In genomic region chr19:36106441-36106840, GRCh38 we compare ENCODE assay signal across 17 cellular contexts. TPM values are rescaled to one million over a fixed set of nuclear protein-coding genes. Genes with fewer than 3 reads are reported as not detected.
DNase-seq lines count a peak whose midpoint lies in the region; ATAC-seq and TF ChIP-seq lines count a peak whose summit lies in the region.
"Had no signal": no experiment of that assay in that cellular context is flagged by ENCODE, and none has a peak within 500 bp of the region (broad histone marks: within the 10 kb centered on the region; RNA-seq: fewer than 3 reads in every experiment).

No MANE protein-coding gene starts in this region.

- intact Hi-C loops in Right ventricle myocardium inferior (cut with DNase I) = no loop called here
- intact Hi-C loops in activated T-helper 1 cell treated with anti-CD3 and anti-CD28 coated beads, Interleukin-12 subunit alpha, Interleukin-12 subunit beta, Interleukin-2, Interleukin-4 antibody, amounts not matched to agents 30 ng/mL and 10 ng/mL and 1 ng/mL, durations not matched to agents 14 hours and 24 hours and 36 hours (cut with micrococcal nuclease) = no loop called here

- H3K9ac ChIP-seq in neural progenitor cell = no peak overlapping the region

- H3K27me3 Mint-ChIP-seq in activated T-helper 1 cell treated with anti-CD3 and anti-CD28 coated beads, Interleukin-12 subunit alpha, Interleukin-12 subunit beta, Interleukin-2, Interleukin-4 antibody, amounts not matched to agents 30 ng/mL and 10 ng/mL and 1 ng/mL, durations not matched to agents 14 hours and 24 hours and 36 hours (ENCODE audit: insufficient read depth) = no peaks in the 10 kb centered on the region
- H3K27me3 Mint-ChIP-seq in neural progenitor cell (ENCODE audit: insufficient read depth, low read depth) = peaks cover 2% of the 10 kb centered on the region
- H3K27me3 Mint-ChIP-seq: B cell; CD4-positive, CD25-positive, alpha-beta regulatory T cell had no signal

- peaks cover 5% of the 10 kb centered on the region for H4K20me1 ChIP-seq in neural progenitor cell (ENCODE audit: low read depth)

- H2AFZ ChIP-seq in neural progenitor cell (replicated peaks) = no peak overlapping the region

- ATAC-seq in Right ventricle myocardium inferior (peak; percentile 66), GM18873 (IDR thresholded peaks at IDR 0.05; ENCODE audit: low FRiP score, unreplicated experiment) (no peak)

- POLR2A ChIA-PET in HEK293 (lab: Yijun Ruan, JAX) = interaction anchor here (0.8 to 2.4 kb wide), 4 partner anchors 9 to 92 kb away, joined by 3 to 22 read pairs (median 5); partner anchors contain the start of genes ALKBH6, POLR2I and TBCB

- CTCF ChIA-PET in HEK293 (lab: Yijun Ruan, JAX) = interaction anchor here (0.7 to 1.3 kb wide), 2 partner anchors 20 to 862 kb away, joined by 6 to 7 read pairs; no protein-coding TSS in a partner anchor

- H3K27me3 ChIP-seq in right atrium auricular region = no peaks in the 10 kb centered on the region
- no peaks in the 10 kb centered on the region for H3K27me3 ChIP-seq in neural progenitor cell
- H3K27me3 ChIP-seq: SJCRH30 had no signal

- H3K79me2 ChIP-seq in neural progenitor cell (ENCODE audit: low read depth) = no peaks in the 10 kb centered on the region

- no peaks in the 10 kb centered on the region for H3K9me3 Mint-ChIP-seq in activated T-helper 1 cell treated with anti-CD3 and anti-CD28 coated beads, Interleukin-12 subunit alpha, Interleukin-12 subunit beta, Interleukin-2, Interleukin-4 antibody, amounts not matched to agents 30 ng/mL and 10 ng/mL and 1 ng/mL, durations not matched to agents 14 hours and 24 hours and 36 hours
- no peaks in the 10 kb centered on the region for H3K9me3 Mint-ChIP-seq in neural progenitor cell
- H3K9me3 Mint-ChIP-seq: CD4-positive, CD25-positive, alpha-beta regulatory T cell had no signal

- H3K36me3 ChIP-seq in right atrium auricular region (no peaks in the 10 kb centered on the region), HEK293 (ENCODE audit: control insufficient read depth in 2 of 2, insufficient read depth in 1 of 2, low read length in 2 of 2) (peaks cover 55 to 66% of the 10 kb centered on the region in 2 experiments), neural progenitor cell (no peaks in the 10 kb centered on the region)

- no peak overlapping the region for H3K4me3 Mint-ChIP-seq in activated T-helper 1 cell treated with anti-CD3 and anti-CD28 coated beads, Interleukin-12 subunit alpha, Interleukin-12 subunit beta, Interleukin-2, Interleukin-4 antibody, amounts not matched to agents 30 ng/mL and 10 ng/mL and 1 ng/mL, durations not matched to agents 14 hours and 24 hours and 36 hours
- H3K4me3 Mint-ChIP-seq in neural progenitor cell = no peak overlapping the region
- H3K4me3 Mint-ChIP-seq: B cell had no signal

- no peak overlapping the region for H3K4me2 ChIP-seq in neural progenitor cell

- no peaks in the 10 kb centered on the region for H3K9me3 ChIP-seq in right atrium auricular region
- H3K9me3 ChIP-seq in HEK293 (ENCODE audit: control insufficient read depth, insufficient read depth, low read depth, low read length) = no peaks in the 10 kb centered on the region
- no peaks in the 10 kb centered on the region for H3K9me3 ChIP-seq in neural progenitor cell (ENCODE audit: low read depth)
- H3K9me3 ChIP-seq: SJCRH30 had no signal

- H3K4me1 Mint-ChIP-seq in activated T-helper 1 cell treated with anti-CD3 and anti-CD28 coated beads, Interleukin-12 subunit alpha, Interleukin-12 subunit beta, Interleukin-2, Interleukin-4 antibody, amounts not matched to agents 30 ng/mL and 10 ng/mL and 1 ng/mL, durations not matched to agents 14 hours and 24 hours and 36 hours (ENCODE audit: low read depth) = no peaks in the 10 kb centered on the region
- H3K4me1 Mint-ChIP-seq in neural progenitor cell = peaks cover 6% of the 10 kb centered on the region
- H3K4me1 Mint-ChIP-seq: B cell had no signal

- H3F3A ChIP-seq in neural progenitor cell (ENCODE audit: low read depth) = peaks cover 24% of the 10 kb centered on the region

- H3K27ac ChIP-seq in right atrium auricular region (no peak overlapping the region), HEK293 (ENCODE audit: extremely low read depth, low read depth, low read length) (peak overlapping the region; percentile 41; the same call in 1 of the 2 replicates), neural progenitor cell (no peak overlapping the region)
- H3K27ac ChIP-seq: HL-60, SJCRH30 had no signal

- DNase-seq in Right ventricle myocardium inferior (ENCODE audit: missing footprints) (no peak), right atrium auricular region (ENCODE audit: low spot score) (no peak), neural progenitor cell (ENCODE audit: low spot score) (no peak), ureter (ENCODE audit: low spot score) (no peak)
- DNase-seq in activated T-helper 1 cell treated with anti-CD3 and anti-CD28 coated beads, Interleukin-12 subunit alpha, Interleukin-12 subunit beta, Interleukin-2, Interleukin-4 antibody, amounts not matched to agents 30 ng/mL and 10 ng/mL and 1 ng/mL, durations not matched to agents 14 hours and 24 hours and 36 hours (ENCODE audit: low spot score) = no peak
- DNase-seq: CD4-positive, CD25-positive, alpha-beta regulatory T cell; EL; NCI-H1436; NCI-H748 treated with DMSO at 0.1 percent for 48 hours; OCI-M1 had no signal

- H3K36me3 Mint-ChIP-seq in activated T-helper 1 cell treated with anti-CD3 and anti-CD28 coated beads, Interleukin-12 subunit alpha, Interleukin-12 subunit beta, Interleukin-2, Interleukin-4 antibody, amounts not matched to agents 30 ng/mL and 10 ng/mL and 1 ng/mL, durations not matched to agents 14 hours and 24 hours and 36 hours (ENCODE audit: low read depth) = peaks cover 9% of the 10 kb centered on the region
- H3K36me3 Mint-ChIP-seq in neural progenitor cell = peaks cover 5% of the 10 kb centered on the region

- no peak for TF ChIP-seq CTCF in right atrium auricular region (IDR thresholded peaks at IDR 0.05)
- TF ChIP-seq CTCF in HEK293 (tag by site-specific recombination; IDR thresholded peaks at IDR 0.05) = no peak
- no peak for TF ChIP-seq CTCF in neural progenitor cell (IDR thresholded peaks at IDR 0.05)

- H3K4me3 ChIP-seq in right atrium auricular region (no peak overlapping the region), HEK293 (ENCODE audit: low read depth, low read length) (no peak overlapping the region), neural progenitor cell (no peak overlapping the region)
- H3K4me3 ChIP-seq: SJCRH30 had no signal

- H3K27ac Mint-ChIP-seq in activated T-helper 1 cell treated with anti-CD3 and anti-CD28 coated beads, Interleukin-12 subunit alpha, Interleukin-12 subunit beta, Interleukin-2, Interleukin-4 antibody, amounts not matched to agents 30 ng/mL and 10 ng/mL and 1 ng/mL, durations not matched to agents 14 hours and 24 hours and 36 hours = peak overlapping the region; percentile 43
- peak overlapping the region; percentile 74 for H3K27ac Mint-ChIP-seq in neural progenitor cell
- H3K27ac Mint-ChIP-seq: B cell; CD4-positive, CD25-positive, alpha-beta regulatory T cell had no signal

- peaks cover 0 to 7% of the 10 kb centered on the region in 2 donors for H3K4me1 ChIP-seq in right atrium auricular region
- H3K4me1 ChIP-seq in HEK293 (ENCODE audit: control insufficient read depth, insufficient read depth, low read length) = no peaks in the 10 kb centered on the region
- H3K4me1 ChIP-seq in neural progenitor cell = peaks cover 10% of the 10 kb centered on the region

TF ChIP-seq in HEK293, 187 proteins besides CTCF, POLR2A, EP300 and RAD21:
- TF ChIP-seq ZNF549 (tag by site-specific recombination; IDR thresholded peaks at IDR 0.05) (no peak), ZNF600 (tag by site-specific recombination; IDR thresholded peaks at IDR 0.05) (peak; percentile 65; the same call in 1 of the 2 replicates)

RNA-seq across cellular contexts. Expression of gene OVOL3, which starts 4.5 kb away (rescaled TPM):
- not detected for total RNA-seq in Right ventricle myocardium inferior
- total RNA-seq in right atrium auricular region = not detected
- total RNA-seq in activated T-helper 1 cell treated with anti-CD3 and anti-CD28 coated beads, Interleukin-12 subunit alpha, Interleukin-12 subunit beta, Interleukin-2, Interleukin-4 antibody, amounts not matched to agents 30 ng/mL and 10 ng/mL and 1 ng/mL, durations not matched to agents 14 hours and 24 hours and 36 hours = not detected in 2 replicates
- total RNA-seq in neural progenitor cell (ENCODE audit: low replicate concordance) = not detected in 2 replicates
- not detected for total RNA-seq in ureter
- total RNA-seq: B cell; CD4-positive, CD25-positive, alpha-beta regulatory T cell; NCI-H460; RPMI7951 had no signal

RNA-seq across cellular contexts. Expression of gene POLR2I, which starts 8.2 kb away (rescaled TPM):
- 145 TPM for total RNA-seq in Right ventricle myocardium inferior
- 100 to 1,000 TPM in 1 of 2 donors, 10 to 100 TPM in 1; 76.9 to 121 TPM for total RNA-seq in right atrium auricular region
- 76.3 and 92.4 TPM in 2 replicates for total RNA-seq in activated T-helper 1 cell treated with anti-CD3 and anti-CD28 coated beads, Interleukin-12 subunit alpha, Interleukin-12 subunit beta, Interleukin-2, Interleukin-4 antibody, amounts not matched to agents 30 ng/mL and 10 ng/mL and 1 ng/mL, durations not matched to agents 14 hours and 24 hours and 36 hours
- 44.0 and 67.1 TPM in 2 replicates for total RNA-seq in neural progenitor cell (ENCODE audit: low replicate concordance)
- 49.6 TPM for total RNA-seq in ureter

RNA-seq across cellular contexts. Expression of gene TBCB, which starts 8.8 kb away (rescaled TPM):
- total RNA-seq in Right ventricle myocardium inferior (114 TPM), right atrium auricular region (100 to 1,000 TPM; 107 to 110 TPM), neural progenitor cell (ENCODE audit: low replicate concordance) (166 and 250 TPM in 2 replicates), ureter (117 TPM)
- total RNA-seq in activated T-helper 1 cell treated with anti-CD3 and anti-CD28 coated beads, Interleukin-12 subunit alpha, Interleukin-12 subunit beta, Interleukin-2, Interleukin-4 antibody, amounts not matched to agents 30 ng/mL and 10 ng/mL and 1 ng/mL, durations not matched to agents 14 hours and 24 hours and 36 hours = 127 and 143 TPM in 2 replicates

RNA-seq across cellular contexts. Expression of gene CAPNS1, which starts 33.4 kb away (rescaled TPM):
- total RNA-seq in Right ventricle myocardium inferior = 854 TPM
- 100 to 1,000 TPM; 222 to 238 TPM for total RNA-seq in right atrium auricular region
- total RNA-seq in activated T-helper 1 cell treated with anti-CD3 and anti-CD28 coated beads, Interleukin-12 subunit alpha, Interleukin-12 subunit beta, Interleukin-2, Interleukin-4 antibody, amounts not matched to agents 30 ng/mL and 10 ng/mL and 1 ng/mL, durations not matched to agents 14 hours and 24 hours and 36 hours = 326 and 335 TPM in 2 replicates
- 146 and 258 TPM in 2 replicates for total RNA-seq in neural progenitor cell (ENCODE audit: low replicate concordance)
- 649 TPM for total RNA-seq in ureter

RNA-seq across cellular contexts. Expression of gene COX7A1, which starts 45.8 kb away (rescaled TPM):
- total RNA-seq in Right ventricle myocardium inferior (3,337 TPM), right atrium auricular region (100 to 1,000 TPM; 136 to 347 TPM), neural progenitor cell (ENCODE audit: low replicate concordance) (not detected in 2 replicates), ureter (66.7 TPM)
- total RNA-seq in activated T-helper 1 cell treated with anti-CD3 and anti-CD28 coated beads, Interleukin-12 subunit alpha, Interleukin-12 subunit beta, Interleukin-2, Interleukin-4 antibody, amounts not matched to agents 30 ng/mL and 10 ng/mL and 1 ng/mL, durations not matched to agents 14 hours and 24 hours and 36 hours = not detected in 2 replicates
- total RNA-seq: B cell; CD4-positive, CD25-positive, alpha-beta regulatory T cell; NCI-H460; SJCRH30 had no signal
